8 cellular contexts compared by ENCODE assay signal in genomic region chr1:27864264-27864895, GRCh38. TPM values are rescaled to one million over a fixed set of nuclear protein-coding genes. Genes with fewer than 3 reads are reported as not detected.
A peak's percentile ranks its signal among the peaks of the same experiment; 100 is the strongest.
DNase-seq lines count a peak whose midpoint lies in the region; ATAC-seq lines count a peak whose summit lies in the region.
"Had no signal": no experiment of that assay in that cellular context is flagged by ENCODE, and none has a peak within 500 bp of the region (broad histone marks: within the 10 kb centered on the region; RNA-seq: fewer than 3 reads in every experiment).

No MANE protein-coding gene starts in this region.

- no peaks in the 10 kb centered on the region for H3K36me3 Mint-ChIP-seq in activated CD4-positive, alpha-beta T cell treated with anti-CD3 and anti-CD28 coated beads, Interleukin-2, amount 10 ng/mL, durations not matched to agents 24 days and 14 days (ENCODE audit: low read depth)

- no peaks in the 10 kb centered on the region for H3K27me3 Mint-ChIP-seq in activated CD4-positive, alpha-beta T cell treated with anti-CD3 and anti-CD28 coated beads, Interleukin-2, amount 10 ng/mL, durations not matched to agents 24 days and 14 days

- DNase-seq in KBM-7 (peak; percentile 53), left cardiac atrium (peak; percentile 8), NCI-H226 (no peak), NCI-H1417 treated with DMSO at 0.1 percent for 48 hours (lab: John Stamatoyannopoulos, UW) (no peak), NCI-H1436 (lab: John Stamatoyannopoulos, UW) (no peak)
- peak; percentile 75 for DNase-seq in activated CD4-positive, alpha-beta T cell treated with anti-CD3 and anti-CD28 coated beads, Interleukin-2, amount 10 ng/mL, durations not matched to agents 24 days and 14 days
- DNase-seq in stimulated activated naive CD8-positive, alpha-beta T cell treated with anti-CD3 and anti-CD28 coated beads, Interleukin-15, Interleukin-2, amounts not matched to agents 100 U/mL and 50 U/mL, for 24 hours: peak; percentile 55
- DNase-seq: NCI-H1694 treated with DMSO at 0.1 percent for 48 hours had no signal

- no peaks in the 10 kb centered on the region for H3K9me3 Mint-ChIP-seq in activated CD4-positive, alpha-beta T cell treated with anti-CD3 and anti-CD28 coated beads, Interleukin-2, amount 10 ng/mL, durations not matched to agents 24 days and 14 days

- peak overlapping the region; percentile 51 for H3K4me3 Mint-ChIP-seq in activated CD4-positive, alpha-beta T cell treated with anti-CD3 and anti-CD28 coated beads, Interleukin-2, amount 10 ng/mL, durations not matched to agents 24 days and 14 days

- peak; percentile 24 to 55 for ATAC-seq in left cardiac atrium
- ATAC-seq in stimulated activated naive CD8-positive, alpha-beta T cell treated with anti-CD3 and anti-CD28 coated beads, Interleukin-15, Interleukin-2, amounts not matched to agents 100 U/mL and 50 U/mL, for 24 hours: peak; percentile 68

- peaks cover 39% of the 10 kb centered on the region for H3K4me1 Mint-ChIP-seq in activated CD4-positive, alpha-beta T cell treated with anti-CD3 and anti-CD28 coated beads, Interleukin-2, amount 10 ng/mL, durations not matched to agents 24 days and 14 days

- intact Hi-C loops in activated CD4-positive, alpha-beta T cell treated with anti-CD3 and anti-CD28 coated beads, Interleukin-2, amount 10 ng/mL, durations not matched to agents 24 days and 14 days (cut with micrococcal nuclease): loop anchor here (10.0 kb wide), 1 partner anchor 220 kb away; the partner anchor contains the start of gene EYA3
- intact Hi-C loops in left cardiac atrium (cut with DNase I): loop anchor here (5.0 to 10.0 kb wide), 2 partner anchors 110 to 113 kb away; no protein-coding TSS in a partner anchor

- in situ Hi-C loops in KBM-7 (cut with MboI; ENCODE audit: low pct_unique_long_range_greater_than_20kb, low sequenced_read_pairs): loop anchor here (25.0 kb wide), 1 partner anchor 123 kb away; no protein-coding TSS in a partner anchor

- peak overlapping the region; percentile 94 for H3K27ac Mint-ChIP-seq in activated CD4-positive, alpha-beta T cell treated with anti-CD3 and anti-CD28 coated beads, Interleukin-2, amount 10 ng/mL, durations not matched to agents 24 days and 14 days

RNA-seq across cellular contexts. Expression of gene THEMIS2, which starts 8.0 kb away (rescaled TPM):
- 24.5 and 27.7 TPM in 2 replicates for total RNA-seq in activated CD4-positive, alpha-beta T cell treated with anti-CD3 and anti-CD28 coated beads, Interleukin-2, amount 10 ng/mL, durations not matched to agents 24 days and 14 days
- 10 to 100 TPM; 12.0 to 15.6 TPM for total RNA-seq in left cardiac atrium

RNA-seq across cellular contexts. Expression of gene PPP1R8, which starts 33.8 kb away (rescaled TPM):
- total RNA-seq in activated CD4-positive, alpha-beta T cell treated with anti-CD3 and anti-CD28 coated beads, Interleukin-2, amount 10 ng/mL, durations not matched to agents 24 days and 14 days: 80.3 TPM in 2 replicates
- 10 to 100 TPM; 25.0 TPM for total RNA-seq in left cardiac atrium

RNA-seq across cellular contexts. Expression of gene RPA2, which starts 50.0 kb away (rescaled TPM):
- total RNA-seq in activated CD4-positive, alpha-beta T cell treated with anti-CD3 and anti-CD28 coated beads, Interleukin-2, amount 10 ng/mL, durations not matched to agents 24 days and 14 days: 87.7 and 92.7 TPM in 2 replicates
- 10 to 100 TPM; 25.2 to 29.9 TPM for total RNA-seq in left cardiac atrium

Comparison
In these comparisons a context has a peak if more than half of its experiments do, and no peak if none do; other contexts are left out.
1. DNase-seq: peak in KBM-7 (single experiment), activated CD4-positive, alpha-beta T cell treated with anti-CD3 and anti-CD28 coated beads, Interleukin-2, amount 10 ng/mL, durations not matched to agents 24 days and 14 days (single experiment), left cardiac atrium (single experiment) and stimulated activated naive CD8-positive, alpha-beta T cell treated with anti-CD3 and anti-CD28 coated beads, Interleukin-15, Interleukin-2, amounts not matched to agents 100 U/mL and 50 U/mL, for 24 hours (single experiment); none in NCI-H226 (single experiment), NCI-H1417 treated with DMSO at 0.1 percent for 48 hours (single experiment) and NCI-H1436 (single experiment).